In the genomic region with DNA sequence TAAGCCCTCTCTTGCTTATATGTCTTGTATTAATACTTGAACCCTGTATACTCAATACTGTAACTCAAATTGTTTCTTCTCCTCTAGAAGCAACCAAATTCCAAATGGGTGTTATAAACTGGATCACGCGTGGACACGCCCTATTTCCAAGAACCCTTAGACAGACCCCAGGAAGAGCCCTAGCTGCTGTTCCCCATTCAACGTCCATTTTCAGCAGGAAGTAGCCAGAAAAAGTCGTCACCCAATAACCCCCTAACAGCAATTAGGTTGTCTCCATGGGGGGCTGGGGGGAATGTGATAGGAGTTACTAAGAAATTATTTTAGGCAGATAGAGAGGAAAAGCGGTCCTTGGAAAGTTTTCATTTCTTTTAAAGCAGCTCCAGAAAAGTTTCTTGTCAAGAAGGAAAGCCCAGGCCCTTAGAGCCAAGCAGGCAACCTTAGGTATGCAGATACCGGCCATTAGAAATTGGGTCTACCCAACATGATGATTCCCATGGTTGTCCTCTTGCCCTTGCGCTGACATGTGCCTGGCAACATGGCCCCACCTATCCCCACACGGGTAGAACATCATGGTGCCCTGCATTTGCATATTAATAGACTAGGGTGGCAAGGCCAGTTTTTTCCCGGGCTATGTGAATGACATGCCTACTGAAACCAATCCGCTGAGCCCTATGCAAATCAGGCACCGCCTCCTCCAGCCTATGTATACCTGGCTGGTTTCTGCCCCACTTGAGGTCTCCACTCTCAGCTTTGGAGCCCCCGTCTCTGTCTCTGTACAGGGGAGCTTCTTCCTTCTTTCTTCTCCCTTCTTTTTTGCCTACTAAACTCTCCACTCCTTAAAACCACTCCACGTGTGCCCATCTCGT, we compare ENCODE assay signal across 1 cellular context.
TF ChIP-seq lines count a peak whose summit lies in the region.

No MANE protein-coding gene starts in this region.

TF ChIP-seq in K562, 482 proteins besides CTCF, POLR2A, EP300 and RAD21 (continued from another document and continues in another):
- TF ChIP-seq, protein P1, sequence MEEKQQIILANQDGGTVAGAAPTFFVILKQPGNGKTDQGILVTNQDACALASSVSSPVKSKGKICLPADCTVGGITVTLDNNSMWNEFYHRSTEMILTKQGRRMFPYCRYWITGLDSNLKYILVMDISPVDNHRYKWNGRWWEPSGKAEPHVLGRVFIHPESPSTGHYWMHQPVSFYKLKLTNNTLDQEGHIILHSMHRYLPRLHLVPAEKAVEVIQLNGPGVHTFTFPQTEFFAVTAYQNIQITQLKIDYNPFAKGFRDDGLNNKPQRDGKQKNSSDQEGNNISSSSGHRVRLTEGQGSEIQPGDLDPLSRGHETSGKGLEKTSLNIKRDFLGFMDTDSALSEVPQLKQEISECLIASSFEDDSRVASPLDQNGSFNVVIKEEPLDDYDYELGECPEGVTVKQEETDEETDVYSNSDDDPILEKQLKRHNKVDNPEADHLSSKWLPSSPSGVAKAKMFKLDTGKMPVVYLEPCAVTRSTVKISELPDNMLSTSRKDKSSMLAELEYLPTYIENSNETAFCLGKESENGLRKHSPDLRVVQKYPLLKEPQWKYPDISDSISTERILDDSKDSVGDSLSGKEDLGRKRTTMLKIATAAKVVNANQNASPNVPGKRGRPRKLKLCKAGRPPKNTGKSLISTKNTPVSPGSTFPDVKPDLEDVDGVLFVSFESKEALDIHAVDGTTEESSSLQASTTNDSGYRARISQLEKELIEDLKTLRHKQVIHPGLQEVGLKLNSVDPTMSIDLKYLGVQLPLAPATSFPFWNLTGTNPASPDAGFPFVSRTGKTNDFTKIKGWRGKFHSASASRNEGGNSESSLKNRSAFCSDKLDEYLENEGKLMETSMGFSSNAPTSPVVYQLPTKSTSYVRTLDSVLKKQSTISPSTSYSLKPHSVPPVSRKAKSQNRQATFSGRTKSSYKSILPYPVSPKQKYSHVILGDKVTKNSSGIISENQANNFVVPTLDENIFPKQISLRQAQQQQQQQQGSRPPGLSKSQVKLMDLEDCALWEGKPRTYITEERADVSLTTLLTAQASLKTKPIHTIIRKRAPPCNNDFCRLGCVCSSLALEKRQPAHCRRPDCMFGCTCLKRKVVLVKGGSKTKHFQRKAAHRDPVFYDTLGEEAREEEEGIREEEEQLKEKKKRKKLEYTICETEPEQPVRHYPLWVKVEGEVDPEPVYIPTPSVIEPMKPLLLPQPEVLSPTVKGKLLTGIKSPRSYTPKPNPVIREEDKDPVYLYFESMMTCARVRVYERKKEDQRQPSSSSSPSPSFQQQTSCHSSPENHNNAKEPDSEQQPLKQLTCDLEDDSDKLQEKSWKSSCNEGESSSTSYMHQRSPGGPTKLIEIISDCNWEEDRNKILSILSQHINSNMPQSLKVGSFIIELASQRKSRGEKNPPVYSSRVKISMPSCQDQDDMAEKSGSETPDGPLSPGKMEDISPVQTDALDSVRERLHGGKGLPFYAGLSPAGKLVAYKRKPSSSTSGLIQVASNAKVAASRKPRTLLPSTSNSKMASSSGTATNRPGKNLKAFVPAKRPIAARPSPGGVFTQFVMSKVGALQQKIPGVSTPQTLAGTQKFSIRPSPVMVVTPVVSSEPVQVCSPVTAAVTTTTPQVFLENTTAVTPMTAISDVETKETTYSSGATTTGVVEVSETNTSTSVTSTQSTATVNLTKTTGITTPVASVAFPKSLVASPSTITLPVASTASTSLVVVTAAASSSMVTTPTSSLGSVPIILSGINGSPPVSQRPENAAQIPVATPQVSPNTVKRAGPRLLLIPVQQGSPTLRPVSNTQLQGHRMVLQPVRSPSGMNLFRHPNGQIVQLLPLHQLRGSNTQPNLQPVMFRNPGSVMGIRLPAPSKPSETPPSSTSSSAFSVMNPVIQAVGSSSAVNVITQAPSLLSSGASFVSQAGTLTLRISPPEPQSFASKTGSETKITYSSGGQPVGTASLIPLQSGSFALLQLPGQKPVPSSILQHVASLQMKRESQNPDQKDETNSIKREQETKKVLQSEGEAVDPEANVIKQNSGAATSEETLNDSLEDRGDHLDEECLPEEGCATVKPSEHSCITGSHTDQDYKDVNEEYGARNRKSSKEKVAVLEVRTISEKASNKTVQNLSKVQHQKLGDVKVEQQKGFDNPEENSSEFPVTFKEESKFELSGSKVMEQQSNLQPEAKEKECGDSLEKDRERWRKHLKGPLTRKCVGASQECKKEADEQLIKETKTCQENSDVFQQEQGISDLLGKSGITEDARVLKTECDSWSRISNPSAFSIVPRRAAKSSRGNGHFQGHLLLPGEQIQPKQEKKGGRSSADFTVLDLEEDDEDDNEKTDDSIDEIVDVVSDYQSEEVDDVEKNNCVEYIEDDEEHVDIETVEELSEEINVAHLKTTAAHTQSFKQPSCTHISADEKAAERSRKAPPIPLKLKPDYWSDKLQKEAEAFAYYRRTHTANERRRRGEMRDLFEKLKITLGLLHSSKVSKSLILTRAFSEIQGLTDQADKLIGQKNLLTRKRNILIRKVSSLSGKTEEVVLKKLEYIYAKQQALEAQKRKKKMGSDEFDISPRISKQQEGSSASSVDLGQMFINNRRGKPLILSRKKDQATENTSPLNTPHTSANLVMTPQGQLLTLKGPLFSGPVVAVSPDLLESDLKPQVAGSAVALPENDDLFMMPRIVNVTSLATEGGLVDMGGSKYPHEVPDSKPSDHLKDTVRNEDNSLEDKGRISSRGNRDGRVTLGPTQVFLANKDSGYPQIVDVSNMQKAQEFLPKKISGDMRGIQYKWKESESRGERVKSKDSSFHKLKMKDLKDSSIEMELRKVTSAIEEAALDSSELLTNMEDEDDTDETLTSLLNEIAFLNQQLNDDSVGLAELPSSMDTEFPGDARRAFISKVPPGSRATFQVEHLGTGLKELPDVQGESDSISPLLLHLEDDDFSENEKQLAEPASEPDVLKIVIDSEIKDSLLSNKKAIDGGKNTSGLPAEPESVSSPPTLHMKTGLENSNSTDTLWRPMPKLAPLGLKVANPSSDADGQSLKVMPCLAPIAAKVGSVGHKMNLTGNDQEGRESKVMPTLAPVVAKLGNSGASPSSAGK (IDR thresholded peaks at IDR 0.05) = peak; percentile 72
- TF ChIP-seq, protein P2, sequence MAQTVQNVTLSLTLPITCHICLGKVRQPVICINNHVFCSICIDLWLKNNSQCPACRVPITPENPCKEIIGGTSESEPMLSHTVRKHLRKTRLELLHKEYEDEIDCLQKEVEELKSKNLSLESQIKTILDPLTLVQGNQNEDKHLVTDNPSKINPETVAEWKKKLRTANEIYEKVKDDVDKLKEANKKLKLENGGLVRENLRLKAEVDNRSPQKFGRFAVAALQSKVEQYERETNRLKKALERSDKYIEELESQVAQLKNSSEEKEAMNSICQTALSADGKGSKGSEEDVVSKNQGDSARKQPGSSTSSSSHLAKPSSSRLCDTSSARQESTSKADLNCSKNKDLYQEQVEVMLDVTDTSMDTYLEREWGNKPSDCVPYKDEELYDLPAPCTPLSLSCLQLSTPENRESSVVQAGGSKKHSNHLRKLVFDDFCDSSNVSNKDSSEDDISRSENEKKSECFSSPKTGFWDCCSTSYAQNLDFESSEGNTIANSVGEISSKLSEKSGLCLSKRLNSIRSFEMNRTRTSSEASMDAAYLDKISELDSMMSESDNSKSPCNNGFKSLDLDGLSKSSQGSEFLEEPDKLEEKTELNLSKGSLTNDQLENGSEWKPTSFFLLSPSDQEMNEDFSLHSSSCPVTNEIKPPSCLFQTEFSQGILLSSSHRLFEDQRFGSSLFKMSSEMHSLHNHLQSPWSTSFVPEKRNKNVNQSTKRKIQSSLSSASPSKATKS (CRISPR knock-in tag; IDR thresholded peaks at IDR 0.05) = no peak
- no peak for TF ChIP-seq ZNF778 (CRISPR knock-in tag; IDR thresholded peaks at IDR 0.05)
- TF ChIP-seq, protein P3, sequence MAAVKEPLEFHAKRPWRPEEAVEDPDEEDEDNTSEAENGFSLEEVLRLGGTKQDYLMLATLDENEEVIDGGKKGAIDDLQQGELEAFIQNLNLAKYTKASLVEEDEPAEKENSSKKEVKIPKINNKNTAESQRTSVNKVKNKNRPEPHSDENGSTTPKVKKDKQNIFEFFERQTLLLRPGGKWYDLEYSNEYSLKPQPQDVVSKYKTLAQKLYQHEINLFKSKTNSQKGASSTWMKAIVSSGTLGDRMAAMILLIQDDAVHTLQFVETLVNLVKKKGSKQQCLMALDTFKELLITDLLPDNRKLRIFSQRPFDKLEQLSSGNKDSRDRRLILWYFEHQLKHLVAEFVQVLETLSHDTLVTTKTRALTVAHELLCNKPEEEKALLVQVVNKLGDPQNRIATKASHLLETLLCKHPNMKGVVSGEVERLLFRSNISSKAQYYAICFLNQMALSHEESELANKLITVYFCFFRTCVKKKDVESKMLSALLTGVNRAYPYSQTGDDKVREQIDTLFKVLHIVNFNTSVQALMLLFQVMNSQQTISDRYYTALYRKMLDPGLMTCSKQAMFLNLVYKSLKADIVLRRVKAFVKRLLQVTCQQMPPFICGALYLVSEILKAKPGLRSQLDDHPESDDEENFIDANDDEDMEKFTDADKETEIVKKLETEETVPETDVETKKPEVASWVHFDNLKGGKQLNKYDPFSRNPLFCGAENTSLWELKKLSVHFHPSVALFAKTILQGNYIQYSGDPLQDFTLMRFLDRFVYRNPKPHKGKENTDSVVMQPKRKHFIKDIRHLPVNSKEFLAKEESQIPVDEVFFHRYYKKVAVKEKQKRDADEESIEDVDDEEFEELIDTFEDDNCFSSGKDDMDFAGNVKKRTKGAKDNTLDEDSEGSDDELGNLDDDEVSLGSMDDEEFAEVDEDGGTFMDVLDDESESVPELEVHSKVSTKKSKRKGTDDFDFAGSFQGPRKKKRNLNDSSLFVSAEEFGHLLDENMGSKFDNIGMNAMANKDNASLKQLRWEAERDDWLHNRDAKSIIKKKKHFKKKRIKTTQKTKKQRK (IDR thresholded peaks at IDR 0.05; ENCODE audit: borderline replicate concordance, low read depth, low read length) = no peak
- TF ChIP-seq, protein P4, sequence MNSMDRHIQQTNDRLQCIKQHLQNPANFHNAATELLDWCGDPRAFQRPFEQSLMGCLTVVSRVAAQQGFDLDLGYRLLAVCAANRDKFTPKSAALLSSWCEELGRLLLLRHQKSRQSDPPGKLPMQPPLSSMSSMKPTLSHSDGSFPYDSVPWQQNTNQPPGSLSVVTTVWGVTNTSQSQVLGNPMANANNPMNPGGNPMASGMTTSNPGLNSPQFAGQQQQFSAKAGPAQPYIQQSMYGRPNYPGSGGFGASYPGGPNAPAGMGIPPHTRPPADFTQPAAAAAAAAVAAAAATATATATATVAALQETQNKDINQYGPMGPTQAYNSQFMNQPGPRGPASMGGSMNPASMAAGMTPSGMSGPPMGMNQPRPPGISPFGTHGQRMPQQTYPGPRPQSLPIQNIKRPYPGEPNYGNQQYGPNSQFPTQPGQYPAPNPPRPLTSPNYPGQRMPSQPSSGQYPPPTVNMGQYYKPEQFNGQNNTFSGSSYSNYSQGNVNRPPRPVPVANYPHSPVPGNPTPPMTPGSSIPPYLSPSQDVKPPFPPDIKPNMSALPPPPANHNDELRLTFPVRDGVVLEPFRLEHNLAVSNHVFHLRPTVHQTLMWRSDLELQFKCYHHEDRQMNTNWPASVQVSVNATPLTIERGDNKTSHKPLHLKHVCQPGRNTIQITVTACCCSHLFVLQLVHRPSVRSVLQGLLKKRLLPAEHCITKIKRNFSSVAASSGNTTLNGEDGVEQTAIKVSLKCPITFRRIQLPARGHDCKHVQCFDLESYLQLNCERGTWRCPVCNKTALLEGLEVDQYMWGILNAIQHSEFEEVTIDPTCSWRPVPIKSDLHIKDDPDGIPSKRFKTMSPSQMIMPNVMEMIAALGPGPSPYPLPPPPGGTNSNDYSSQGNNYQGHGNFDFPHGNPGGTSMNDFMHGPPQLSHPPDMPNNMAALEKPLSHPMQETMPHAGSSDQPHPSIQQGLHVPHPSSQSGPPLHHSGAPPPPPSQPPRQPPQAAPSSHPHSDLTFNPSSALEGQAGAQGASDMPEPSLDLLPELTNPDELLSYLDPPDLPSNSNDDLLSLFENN (IDR thresholded peaks at IDR 0.05; ENCODE audit: low read depth in 2 of 2, low read length in 2 of 2) = no peak
- no peak for TF ChIP-seq ZNF121 (CRISPR knock-in tag; conservative IDR thresholded peaks at IDR 0.05)
- TF ChIP-seq NCOA2 (IDR thresholded peaks at IDR 0.05; ENCODE audit: partially characterized antibody in 2 of 2) = no peak
- TF ChIP-seq JUND (IDR thresholded peaks at IDR 0.05; ENCODE audit: borderline replicate concordance, low read depth, low read length) = no peak
- TF ChIP-seq JUND (tag; IDR thresholded peaks at IDR 0.05; ENCODE audit: borderline replicate concordance, low read depth, low read length) = 0 out of 3 replicates have a peak, but pooled peaks have one; percentile 18
- no peak for TF ChIP-seq LCOR (CRISPR knock-in tag; IDR thresholded peaks at IDR 0.05)
- peak in 1 of 2 experiments; percentile 53; a peak in 2 of 4 replicates for TF ChIP-seq TBL1XR1 (IDR thresholded peaks at IDR 0.05; ENCODE audit: low read length in 2 of 2)
- no peak for TF ChIP-seq SETDB1 (IDR thresholded peaks at IDR 0.05; ENCODE audit: low read length)
- TF ChIP-seq PHB2 (IDR thresholded peaks at IDR 0.05; ENCODE audit: low read depth) = no peak
- no peak for TF ChIP-seq U2AF1 (optimal IDR thresholded peaks at IDR 0.05; ENCODE audit: low read depth, low read length)
- no peak for TF ChIP-seq BCOR (IDR thresholded peaks at IDR 0.05)
- TF ChIP-seq RBM15 (IDR thresholded peaks at IDR 0.05; ENCODE audit: insufficient read depth, low read length) = no peak
- no peak for TF ChIP-seq TEAD4 (IDR thresholded peaks at IDR 0.05; ENCODE audit: low read length)
- TF ChIP-seq TEAD4 (CRISPR knock-in tag; IDR thresholded peaks at IDR 0.05; ENCODE audit: borderline replicate concordance) = no peak
- no peak for TF ChIP-seq RAD51 (IDR thresholded peaks at IDR 0.05; ENCODE audit: borderline replicate concordance, low read depth)
- no peak for TF ChIP-seq ZNF431 (CRISPR knock-in tag; IDR thresholded peaks at IDR 0.05)
- TF ChIP-seq, protein P5, sequence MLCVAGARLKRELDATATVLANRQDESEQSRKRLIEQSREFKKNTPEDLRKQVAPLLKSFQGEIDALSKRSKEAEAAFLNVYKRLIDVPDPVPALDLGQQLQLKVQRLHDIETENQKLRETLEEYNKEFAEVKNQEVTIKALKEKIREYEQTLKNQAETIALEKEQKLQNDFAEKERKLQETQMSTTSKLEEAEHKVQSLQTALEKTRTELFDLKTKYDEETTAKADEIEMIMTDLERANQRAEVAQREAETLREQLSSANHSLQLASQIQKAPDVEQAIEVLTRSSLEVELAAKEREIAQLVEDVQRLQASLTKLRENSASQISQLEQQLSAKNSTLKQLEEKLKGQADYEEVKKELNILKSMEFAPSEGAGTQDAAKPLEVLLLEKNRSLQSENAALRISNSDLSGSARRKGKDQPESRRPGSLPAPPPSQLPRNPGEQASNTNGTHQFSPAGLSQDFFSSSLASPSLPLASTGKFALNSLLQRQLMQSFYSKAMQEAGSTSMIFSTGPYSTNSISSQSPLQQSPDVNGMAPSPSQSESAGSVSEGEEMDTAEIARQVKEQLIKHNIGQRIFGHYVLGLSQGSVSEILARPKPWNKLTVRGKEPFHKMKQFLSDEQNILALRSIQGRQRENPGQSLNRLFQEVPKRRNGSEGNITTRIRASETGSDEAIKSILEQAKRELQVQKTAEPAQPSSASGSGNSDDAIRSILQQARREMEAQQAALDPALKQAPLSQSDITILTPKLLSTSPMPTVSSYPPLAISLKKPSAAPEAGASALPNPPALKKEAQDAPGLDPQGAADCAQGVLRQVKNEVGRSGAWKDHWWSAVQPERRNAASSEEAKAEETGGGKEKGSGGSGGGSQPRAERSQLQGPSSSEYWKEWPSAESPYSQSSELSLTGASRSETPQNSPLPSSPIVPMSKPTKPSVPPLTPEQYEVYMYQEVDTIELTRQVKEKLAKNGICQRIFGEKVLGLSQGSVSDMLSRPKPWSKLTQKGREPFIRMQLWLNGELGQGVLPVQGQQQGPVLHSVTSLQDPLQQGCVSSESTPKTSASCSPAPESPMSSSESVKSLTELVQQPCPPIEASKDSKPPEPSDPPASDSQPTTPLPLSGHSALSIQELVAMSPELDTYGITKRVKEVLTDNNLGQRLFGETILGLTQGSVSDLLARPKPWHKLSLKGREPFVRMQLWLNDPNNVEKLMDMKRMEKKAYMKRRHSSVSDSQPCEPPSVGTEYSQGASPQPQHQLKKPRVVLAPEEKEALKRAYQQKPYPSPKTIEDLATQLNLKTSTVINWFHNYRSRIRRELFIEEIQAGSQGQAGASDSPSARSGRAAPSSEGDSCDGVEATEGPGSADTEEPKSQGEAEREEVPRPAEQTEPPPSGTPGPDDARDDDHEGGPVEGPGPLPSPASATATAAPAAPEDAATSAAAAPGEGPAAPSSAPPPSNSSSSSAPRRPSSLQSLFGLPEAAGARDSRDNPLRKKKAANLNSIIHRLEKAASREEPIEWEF (CRISPR knock-in tag; IDR thresholded peaks at IDR 0.05) = no peak
- no peak for TF ChIP-seq KAT7 (CRISPR knock-in tag; IDR thresholded peaks at IDR 0.05; ENCODE audit: borderline replicate concordance)
